Comparison of ENCODE assay signal across 1 cellular context in genomic region chr1:59692591-59692990, GRCh38.
TF ChIP-seq lines count a peak whose summit lies in the region.

No MANE protein-coding gene starts in this region.

TF ChIP-seq in IMR-90, 13 proteins besides CTCF, POLR2A, EP300 and RAD21 (continued from another document):
- no peak for TF ChIP-seq USF2 (IDR thresholded peaks at IDR 0.05; ENCODE audit: low read depth, low read length)
